Comparison of ENCODE assay signal across 6 cellular contexts in genomic region chr5:111010783-111011182, GRCh38.
"Had no signal": no experiment of that assay in that cellular context is flagged by ENCODE, and none has a peak within 500 bp of the region (broad histone marks: within the 10 kb centered on the region; RNA-seq: fewer than 3 reads in every experiment).

No MANE protein-coding gene starts in this region.

- H3K4me2 ChIP-seq: KMS-11 had no signal

- H3K27ac ChIP-seq: HL-60, KMS-11 had no signal

- FAIRE-seq: HTR-8/SVneo had no signal

- DNase-seq: Karpas-422, KBM-7, KG1 had no signal

- H3K9ac ChIP-seq: KMS-11 had no signal
